ENCODE assay signal across 26 cellular contexts in genomic region chr16:47358816-47359215, GRCh38.
DNase-seq lines count a peak whose midpoint lies in the region; ATAC-seq, FAIRE-seq and TF ChIP-seq lines count a peak whose summit lies in the region.
"Had no signal": no experiment of that assay in that cellular context is flagged by ENCODE, and none has a peak within 500 bp of the region (broad histone marks: within the 10 kb centered on the region; RNA-seq: fewer than 3 reads in every experiment).

No MANE protein-coding gene starts in this region.

- TF ChIP-seq POLR2A in GM18505 (IDR thresholded peaks at IDR 0.05; ENCODE audit: borderline replicate concordance, extremely low read depth, insufficient read depth, insufficient read length) = no peak

- H2BK15ac ChIP-seq in mesenchymal stem cell (ENCODE audit: low read depth, poor library complexity, severe bottlenecking) = no peak overlapping the region

- H2BK5ac ChIP-seq in mesenchymal stem cell (ENCODE audit: low read depth, low read length, poor library complexity, severe bottlenecking) = no peak overlapping the region

- no peak for FAIRE-seq in bronchial epithelial cell (lab: Jason Lieb, UNC)
- FAIRE-seq: H1, pancreas had no signal

- no peaks in the 10 kb centered on the region for H3K27me3 ChIP-seq in GM23248 (replicated peaks; ENCODE audit: insufficient read depth)
- H3K27me3 ChIP-seq in bronchial epithelial cell (ENCODE audit: control insufficient read depth, insufficient read depth, low read length) = no peaks in the 10 kb centered on the region
- no peaks in the 10 kb centered on the region for H3K27me3 ChIP-seq in mesenchymal stem cell (ENCODE audit: control insufficient read depth in 1 of 2, insufficient read depth in 1 of 2, low read length in 2 of 2)
- H3K27me3 ChIP-seq: esophagus squamous epithelium, heart right ventricle, pancreas, sigmoid colon, thyroid gland had no signal

- H3K9me3 Mint-ChIP-seq in mesothelial cell of epicardium = peaks cover 14% of the 10 kb centered on the region
- H3K9me3 Mint-ChIP-seq: activated CD4-positive, alpha-beta T cell treated with anti-CD3 and anti-CD28 coated beads, Interleukin-2, amount 10 ng/mL, durations not matched to agents 7 days and 5 days; central memory CD8-positive, alpha-beta T cell; natural killer cell treated with Interleukin-12 subunit alpha and Interleukin-12 subunit beta and Interleukin-15 and Interleukin-18, amount 100 ng/mL, for 72 hours had no signal

- H2BK120ac ChIP-seq in mesenchymal stem cell (ENCODE audit: low read depth, low read length) = no peak overlapping the region

- no peak overlapping the region for H3K4me2 ChIP-seq in GM23248 (ENCODE audit: unreplicated experiment)
- H3K4me2 ChIP-seq in mesenchymal stem cell (ENCODE audit: low read length, poor library complexity, severe bottlenecking) = no peak overlapping the region

- WGBS in GM23248 (ENCODE audit: low coverage in 1 of 2, low lambda C conversion rate in 2 of 2, missing lambda C conversion rate in 2 of 2), 2 experiments = 95% methylated on average over 2 of the region's 2 CpGs
- 87% methylated on average over 2 of the region's 2 CpGs for WGBS in mesenchymal stem cell

- no peaks in the 10 kb centered on the region for H3K36me3 ChIP-seq in GM23248 (ENCODE audit: low read depth)
- H3K36me3 ChIP-seq in bronchial epithelial cell (ENCODE audit: control insufficient read depth, insufficient read depth, low read length) = no peaks in the 10 kb centered on the region
- peaks cover 0 to 15% of the 10 kb centered on the region in 2 experiments for H3K36me3 ChIP-seq in mesenchymal stem cell (ENCODE audit: control insufficient read depth in 1 of 2, insufficient read depth in 2 of 2, low read depth in 1 of 2, low read length in 2 of 2)
- H3K36me3 ChIP-seq: pancreas, sigmoid colon, thyroid gland had no signal

- H3F3A ChIP-seq in GM23248 (ENCODE audit: insufficient read depth) = no peaks in the 10 kb centered on the region

- no peaks in the 10 kb centered on the region for H3K79me2 ChIP-seq in GM23248 (ENCODE audit: insufficient read depth)

- no peak overlapping the region for H3K18ac ChIP-seq in mesenchymal stem cell (ENCODE audit: low read depth in 1 of 2, low read length in 2 of 2)

- no peak for ATAC-seq in HG03108 (IDR thresholded peaks at IDR 0.05; ENCODE audit: unreplicated experiment)
- ATAC-seq in GM18505 (IDR thresholded peaks at IDR 0.05; ENCODE audit: unreplicated experiment) = no peak
- ATAC-seq: heart right ventricle; lower lobe of right lung; natural killer cell treated with Interleukin-12 subunit alpha and Interleukin-12 subunit beta and Interleukin-15 and Interleukin-18, amount 100 ng/mL, for 72 hours; pancreas had no signal

- TF ChIP-seq CTCF in bronchial epithelial cell (IDR thresholded peaks at IDR 0.05; ENCODE audit: insufficient read depth, low read length, severe bottlenecking) (no peak), mesothelial cell of epicardium (IDR thresholded peaks at IDR 0.05; ENCODE audit: unreplicated experiment) (no peak)

- no peak overlapping the region for H3K4me3 ChIP-seq in GM23248
- H3K4me3 ChIP-seq in bronchial epithelial cell (ENCODE audit: low read depth, low read length) = no peak overlapping the region
- H3K4me3 ChIP-seq in mesenchymal stem cell (ENCODE audit: insufficient read depth in 1 of 2, low read depth in 1 of 2, low read length in 2 of 2) = no peak overlapping the region
- H3K4me3 ChIP-seq: esophagus squamous epithelium, heart right ventricle, lower lobe of right lung, pancreas, sigmoid colon, thyroid gland had no signal

- no peak overlapping the region for H4K91ac ChIP-seq in mesenchymal stem cell (ENCODE audit: low read length)

- no peak overlapping the region for H3K27ac ChIP-seq in GM23248
- no peak overlapping the region for H3K27ac ChIP-seq in mesenchymal stem cell (ENCODE audit: low read length, poor library complexity, severe bottlenecking)
- H3K27ac ChIP-seq: esophagus squamous epithelium, heart right ventricle, lower lobe of right lung, pancreas, sigmoid colon, thyroid gland had no signal

- H3K36me3 Mint-ChIP-seq in mesothelial cell of epicardium = peaks cover 20% of the 10 kb centered on the region

- no peak overlapping the region for H3K4ac ChIP-seq in mesenchymal stem cell (ENCODE audit: low read depth in 1 of 2, low read length in 2 of 2)

- H3K9me2 ChIP-seq in GM23248 (ENCODE audit: insufficient read depth) = no peaks in the 10 kb centered on the region

- no peak overlapping the region for H3K4me3 Mint-ChIP-seq in mesothelial cell of epicardium
- H3K4me3 Mint-ChIP-seq: activated CD4-positive, alpha-beta T cell treated with anti-CD3 and anti-CD28 coated beads, Interleukin-2, amount 10 ng/mL, durations not matched to agents 7 days and 5 days; central memory CD8-positive, alpha-beta T cell; natural killer cell treated with Interleukin-12 subunit alpha and Interleukin-12 subunit beta and Interleukin-15 and Interleukin-18, amount 100 ng/mL, for 72 hours had no signal

- no peaks in the 10 kb centered on the region for H3K27me3 Mint-ChIP-seq in mesothelial cell of epicardium (ENCODE audit: low read depth)
- H3K27me3 Mint-ChIP-seq: activated CD4-positive, alpha-beta T cell treated with anti-CD3 and anti-CD28 coated beads, Interleukin-2, amount 10 ng/mL, durations not matched to agents 7 days and 5 days; central memory CD8-positive, alpha-beta T cell; natural killer cell treated with Interleukin-12 subunit alpha and Interleukin-12 subunit beta and Interleukin-15 and Interleukin-18, amount 100 ng/mL, for 72 hours had no signal

- H3K14ac ChIP-seq in mesenchymal stem cell (ENCODE audit: low read length in 2 of 2) = no peak overlapping the region

- H3K9ac ChIP-seq in GM23248 = no peak overlapping the region
- H3K9ac ChIP-seq in mesenchymal stem cell (ENCODE audit: low read length) = no peak overlapping the region

- H3K9me3 ChIP-seq in GM23248 (ENCODE audit: low read depth) = no peaks in the 10 kb centered on the region
- H3K9me3 ChIP-seq in mesenchymal stem cell (ENCODE audit: control insufficient read depth, low read length) = peaks cover 9% of the 10 kb centered on the region
- H3K9me3 ChIP-seq: lower lobe of right lung, pancreas, sigmoid colon, thyroid gland had no signal

- no peak overlapping the region for H4K8ac ChIP-seq in mesenchymal stem cell (ENCODE audit: low read length)

- H3K27ac Mint-ChIP-seq in mesothelial cell of epicardium = no peak overlapping the region
- H3K27ac Mint-ChIP-seq: activated CD4-positive, alpha-beta T cell treated with anti-CD3 and anti-CD28 coated beads, Interleukin-2, amount 10 ng/mL, durations not matched to agents 7 days and 5 days; natural killer cell treated with Interleukin-12 subunit alpha and Interleukin-12 subunit beta and Interleukin-15 and Interleukin-18, amount 100 ng/mL, for 72 hours had no signal

- H3K4me1 Mint-ChIP-seq in mesothelial cell of epicardium = no peaks in the 10 kb centered on the region
- H3K4me1 Mint-ChIP-seq: activated CD4-positive, alpha-beta T cell treated with anti-CD3 and anti-CD28 coated beads, Interleukin-2, amount 10 ng/mL, durations not matched to agents 7 days and 5 days; central memory CD8-positive, alpha-beta T cell had no signal

- in situ Hi-C loops in GM23248 (cut with MboI) = no loop called here

- DNase-seq in GM23248 = peak; percentile 26
- peak; percentile 46 for DNase-seq in NCI-H226
- DNase-seq in bronchial epithelial cell (ENCODE audit: low read depth) = peak; percentile 24
- DNase-seq in mesenchymal stem cell = peak; percentile 35
- no peak for DNase-seq in mesothelial cell of epicardium (ENCODE audit: low spot score in 2 of 2, unreplicated experiment in 2 of 2)
- DNase-seq in DMS153 treated with DMSO at 0.1 percent for 48 hours (lab: John Stamatoyannopoulos, UW; ENCODE audit: unreplicated experiment) = no peak
- DNase-seq: activated CD4-positive, alpha-beta T cell treated with anti-CD3 and anti-CD28 coated beads, Interleukin-2, amount 10 ng/mL, durations not matched to agents 7 days and 5 days; activated CD8-positive, alpha-beta memory T cell treated with anti-CD3 and anti-CD28 coated beads, Interleukin-2, amount 50 U/mL, for 4 hours; effector CD4-positive, alpha-beta T cell; esophagus squamous epithelium; islet precursor cell; lower lobe of right lung; NCI-H2029; NCI-H446 treated with DMSO at 0.1 percent for 48 hours; NK-92 treated with Interleukin-12 subunit alpha and Interleukin-12 subunit beta, amount 100 ng/mL, for 24 hours; pancreas; sigmoid colon; stimulated activated naive CD4-positive, alpha-beta T cell treated with Interleukin-2 at 50 U/mL for 16 hours; SW 1271 had no signal

- H2BK12ac ChIP-seq in mesenchymal stem cell (ENCODE audit: low read length in 2 of 2) = no peak overlapping the region

- H2AFZ ChIP-seq in GM23248 (no peak overlapping the region), mesenchymal stem cell (ENCODE audit: low read depth, low read length) (no peak overlapping the region)

- H2AK5ac ChIP-seq in mesenchymal stem cell (ENCODE audit: low read length, severe bottlenecking) = no peak overlapping the region

- H3K4me1 ChIP-seq in GM23248 (ENCODE audit: insufficient read depth) (no peaks in the 10 kb centered on the region), mesenchymal stem cell (ENCODE audit: control insufficient read depth, insufficient read depth, low read depth, low read length) (peaks cover 2% of the 10 kb centered on the region)
- H3K4me1 ChIP-seq: esophagus squamous epithelium, lower lobe of right lung, pancreas had no signal

- peaks cover 2% of the 10 kb centered on the region for H3K79me1 ChIP-seq in mesenchymal stem cell (replicated peaks; ENCODE audit: low read length, poor library complexity, severe bottlenecking)

- H4K20me1 ChIP-seq in GM23248 (ENCODE audit: insufficient read depth) = no peaks in the 10 kb centered on the region

- peak overlapping the region in 1 of 2 experiments; percentile 59 for H3K23ac ChIP-seq in mesenchymal stem cell (ENCODE audit: low read length in 2 of 2)

Comparison
In these comparisons a context has a peak if more than half of its experiments do, and no peak if none do; other contexts are left out.
1. DNase-seq: peak in GM23248 (single experiment), NCI-H226 (single experiment), bronchial epithelial cell (single experiment) and mesenchymal stem cell (single experiment); none in mesothelial cell of epicardium (0 of 2) and DMS153 treated with DMSO at 0.1 percent for 48 hours (single experiment).